1 cellular context compared by ENCODE assay signal in genomic region chr4:1762264-1763010, GRCh38.
TF ChIP-seq lines count a peak whose summit lies in the region.

No MANE protein-coding gene starts in this region.

TF ChIP-seq in HepG2, 621 proteins besides CTCF, POLR2A, EP300 and RAD21 (continued from another document):
- no peak for TF ChIP-seq ZNF33B (CRISPR knock-in tag; IDR thresholded peaks at IDR 0.05)
- TF ChIP-seq CHD2 (IDR thresholded peaks at IDR 0.05; ENCODE audit: low read depth, low read length): no peak
- TF ChIP-seq E2F5 (CRISPR knock-in tag; conservative IDR thresholded peaks at IDR 0.05): no peak
- TF ChIP-seq NCOA2 (CRISPR knock-in tag; IDR thresholded peaks at IDR 0.05): no peak
- TF ChIP-seq KDM3A (CRISPR knock-in tag; IDR thresholded peaks at IDR 0.05; ENCODE audit: low read depth): no peak
- TF ChIP-seq ZNF546 (CRISPR knock-in tag; conservative IDR thresholded peaks at IDR 0.05): no peak
- peak; percentile 70; the same call in 1 of the 2 replicates for TF ChIP-seq ZNF710 (CRISPR knock-in tag; IDR thresholded peaks at IDR 0.05; ENCODE audit: borderline replicate concordance)
- no peak for TF ChIP-seq LCORL (IDR thresholded peaks at IDR 0.05)
- no peak for TF ChIP-seq LCORL (CRISPR knock-in tag; IDR thresholded peaks at IDR 0.05)
- 0 out of 2 replicates have a peak, but pooled peaks have one; percentile 53 for TF ChIP-seq ZNF513 (CRISPR knock-in tag; conservative IDR thresholded peaks at IDR 0.05)
- TF ChIP-seq ZNF350 (CRISPR knock-in tag; IDR thresholded peaks at IDR 0.05; ENCODE audit: borderline replicate concordance, low read depth): peak; percentile 46; the same call in 1 of the 2 replicates
- peak; percentile 55; the same call in 1 of the 2 replicates for TF ChIP-seq THRA (CRISPR knock-in tag; IDR thresholded peaks at IDR 0.05; ENCODE audit: borderline replicate concordance)
- no peak for TF ChIP-seq ZNF790 (CRISPR knock-in tag; IDR thresholded peaks at IDR 0.05; ENCODE audit: borderline replicate concordance)
- TF ChIP-seq ZNF12 (CRISPR knock-in tag; IDR thresholded peaks at IDR 0.05): no peak
- no peak for TF ChIP-seq CENPX (CRISPR knock-in tag; IDR thresholded peaks at IDR 0.05)
- peak; percentile 73 for TF ChIP-seq HIVEP1 (CRISPR knock-in tag; IDR thresholded peaks at IDR 0.05)
- TF ChIP-seq ZNF317 (CRISPR knock-in tag; IDR thresholded peaks at IDR 0.05): 0 out of 2 replicates have a peak, but pooled peaks have one; percentile 48
- no peak for TF ChIP-seq ZNF614 (CRISPR knock-in tag; IDR thresholded peaks at IDR 0.05; ENCODE audit: borderline replicate concordance)
- TF ChIP-seq MYC (CRISPR knock-in tag; IDR thresholded peaks at IDR 0.05; ENCODE audit: borderline replicate concordance): peak; percentile 61; the same call in 1 of the 2 replicates
- TF ChIP-seq RBM39 (IDR thresholded peaks at IDR 0.05; ENCODE audit: low read depth, low read length, poor library complexity, severe bottlenecking): peak; percentile 30
- no peak for TF ChIP-seq ZNF562 (CRISPR knock-in tag; IDR thresholded peaks at IDR 0.05; ENCODE audit: borderline replicate concordance)
- TF ChIP-seq NR2F6 (IDR thresholded peaks at IDR 0.05): peak; percentile 28; the same call in 1 of the 2 replicates
- no peak; the same call in 1 of the 2 replicates for TF ChIP-seq NR2F6 (CRISPR knock-in tag; IDR thresholded peaks at IDR 0.05)
- TF ChIP-seq ZNF574 (CRISPR knock-in tag; IDR thresholded peaks at IDR 0.05): no peak
